ENCODE assay signal across 9 cellular contexts in genomic region chr1:183942933-183943693, GRCh38.
DNase-seq lines count a peak whose midpoint lies in the region; ATAC-seq, FAIRE-seq and TF ChIP-seq lines count a peak whose summit lies in the region.
"Had no signal": no experiment of that assay in that cellular context is flagged by ENCODE, and none has a peak within 500 bp of the region (broad histone marks: within the 10 kb centered on the region; RNA-seq: fewer than 3 reads in every experiment).

No MANE protein-coding gene starts in this region.

- peaks cover 27% of the 10 kb centered on the region for H3K4me1 Mint-ChIP-seq in progenitor cell of endocrine pancreas (ENCODE audit: low read depth)

- H3K27me3 ChIP-seq in bronchial epithelial cell (ENCODE audit: control insufficient read depth, insufficient read depth, low read length) (no peaks in the 10 kb centered on the region), aorta (ENCODE audit: control insufficient read depth in 1 of 2, insufficient read depth in 2 of 2, low read length in 1 of 2) (no peaks in the 10 kb centered on the region)

- peak overlapping the region; percentile 88 for H3K27ac Mint-ChIP-seq in progenitor cell of endocrine pancreas

- peak; percentile 75 for DNase-seq in DMS 273 treated with DMSO at 0.1 percent for 48 hours (lab: John Stamatoyannopoulos, UW)
- peak; percentile 86 for DNase-seq in HEK293T (ENCODE audit: extremely low spot score)
- peak; percentile 84 for DNase-seq in NCI-H460 (ENCODE audit: extremely low read depth, low read depth)
- DNase-seq in bronchial epithelial cell (ENCODE audit: low read depth): peak; percentile 87
- DNase-seq in progenitor cell of endocrine pancreas (ENCODE audit: low spot score, unreplicated experiment): no peak
- DNase-seq in T-helper 1 cell: no peak
- DNase-seq in stimulated activated CD4-positive, alpha-beta T cell treated with anti-CD3 and anti-CD28 coated beads, Interleukin-4, amount 100 ng/mL, for 1 hour: no peak
- no peak for DNase-seq in aorta
- DNase-seq: left cardiac atrium had no signal

- no peak overlapping the region for H3K4me3 Mint-ChIP-seq in progenitor cell of endocrine pancreas (ENCODE audit: low read depth)

- POLR2A ChIA-PET in HEK293T (lab: Yijun Ruan, JAX): interaction anchor here (1.5 kb wide), 1 partner anchor 108 kb away, joined by 6 read pairs; the partner anchor contains the start of gene TSEN15

- no peaks in the 10 kb centered on the region for H3K4me1 ChIP-seq in aorta (ENCODE audit: control insufficient read depth in 1 of 2, insufficient read depth in 2 of 2, low read length in 2 of 2)

- 51 to 56% methylated on average over 5 of the region's 5 CpGs for WGBS in aorta, 2 donors

- H3K9me3 Mint-ChIP-seq in progenitor cell of endocrine pancreas (ENCODE audit: low read depth): peaks cover 4% of the 10 kb centered on the region

- H3K9me3 ChIP-seq in aorta (ENCODE audit: control insufficient read depth, low read length): no peaks in the 10 kb centered on the region

- no peaks in the 10 kb centered on the region for H3K36me3 ChIP-seq in bronchial epithelial cell (ENCODE audit: control insufficient read depth, insufficient read depth, low read length)
- no peaks in the 10 kb centered on the region for H3K36me3 ChIP-seq in aorta (ENCODE audit: control insufficient read depth in 1 of 2, insufficient read depth in 2 of 2, low read length in 1 of 2)

- H3K27ac ChIP-seq in aorta (ENCODE audit: low read depth in 1 of 2, low read length in 2 of 2): no peak overlapping the region

- intact Hi-C loops in aorta (cut with DNase I): no loop called here

- H3K4me3 ChIP-seq in bronchial epithelial cell (ENCODE audit: low read depth, low read length): no peak overlapping the region
- no peak overlapping the region for H3K4me3 ChIP-seq in aorta (ENCODE audit: low read length in 2 of 2)

- TF ChIP-seq CTCF in bronchial epithelial cell (IDR thresholded peaks at IDR 0.05; ENCODE audit: insufficient read depth, low read length, severe bottlenecking) (no peak), progenitor cell of endocrine pancreas (IDR thresholded peaks at IDR 0.05; ENCODE audit: unreplicated experiment) (no peak)

- ATAC-seq in aorta (ENCODE audit: low FRiP score): no peak

- CTCF ChIA-PET in HEK293T (lab: Yijun Ruan, JAX): interaction anchor here (1.0 kb wide), 1 partner anchor 10 kb away, joined by 4 read pairs; no protein-coding TSS in a partner anchor

- peak; percentile 95 for FAIRE-seq in bronchial epithelial cell (lab: Jason Lieb, UNC)

- H3K36me3 Mint-ChIP-seq in progenitor cell of endocrine pancreas (ENCODE audit: insufficient read depth): no peaks in the 10 kb centered on the region

- no peaks in the 10 kb centered on the region for H3K27me3 Mint-ChIP-seq in progenitor cell of endocrine pancreas

TF ChIP-seq in HEK293T, 16 proteins besides CTCF, POLR2A, EP300 and RAD21:
- TF ChIP-seq SP1 (IDR thresholded peaks at IDR 0.05) (no peak), CTBP1 (IDR thresholded peaks at IDR 0.05; ENCODE audit: borderline replicate concordance) (no peak), LEF1 (IDR thresholded peaks at IDR 0.05; ENCODE audit: borderline replicate concordance) (no peak), SUZ12 (IDR thresholded peaks at IDR 0.05) (no peak), ZNF384 (IDR thresholded peaks at IDR 0.05) (no peak)
- TF ChIP-seq, protein P1, sequence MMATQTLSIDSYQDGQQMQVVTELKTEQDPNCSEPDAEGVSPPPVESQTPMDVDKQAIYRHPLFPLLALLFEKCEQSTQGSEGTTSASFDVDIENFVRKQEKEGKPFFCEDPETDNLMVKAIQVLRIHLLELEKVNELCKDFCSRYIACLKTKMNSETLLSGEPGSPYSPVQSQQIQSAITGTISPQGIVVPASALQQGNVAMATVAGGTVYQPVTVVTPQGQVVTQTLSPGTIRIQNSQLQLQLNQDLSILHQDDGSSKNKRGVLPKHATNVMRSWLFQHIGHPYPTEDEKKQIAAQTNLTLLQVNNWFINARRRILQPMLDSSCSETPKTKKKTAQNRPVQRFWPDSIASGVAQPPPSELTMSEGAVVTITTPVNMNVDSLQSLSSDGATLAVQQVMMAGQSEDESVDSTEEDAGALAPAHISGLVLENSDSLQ (IDR thresholded peaks at IDR 0.05): peak; percentile 84

Comparison
In these comparisons a context has a peak if more than half of its experiments do, and no peak if none do; other contexts are left out.
1. DNase-seq: peak in DMS 273 treated with DMSO at 0.1 percent for 48 hours (single experiment), HEK293T (single experiment), NCI-H460 (single experiment) and bronchial epithelial cell (single experiment); none in progenitor cell of endocrine pancreas (single experiment), T-helper 1 cell (0 of 5), stimulated activated CD4-positive, alpha-beta T cell treated with anti-CD3 and anti-CD28 coated beads, Interleukin-4, amount 100 ng/mL, for 1 hour (single experiment) and aorta (0 of 2).